1 cellular context compared by ENCODE assay signal in the genomic region with DNA sequence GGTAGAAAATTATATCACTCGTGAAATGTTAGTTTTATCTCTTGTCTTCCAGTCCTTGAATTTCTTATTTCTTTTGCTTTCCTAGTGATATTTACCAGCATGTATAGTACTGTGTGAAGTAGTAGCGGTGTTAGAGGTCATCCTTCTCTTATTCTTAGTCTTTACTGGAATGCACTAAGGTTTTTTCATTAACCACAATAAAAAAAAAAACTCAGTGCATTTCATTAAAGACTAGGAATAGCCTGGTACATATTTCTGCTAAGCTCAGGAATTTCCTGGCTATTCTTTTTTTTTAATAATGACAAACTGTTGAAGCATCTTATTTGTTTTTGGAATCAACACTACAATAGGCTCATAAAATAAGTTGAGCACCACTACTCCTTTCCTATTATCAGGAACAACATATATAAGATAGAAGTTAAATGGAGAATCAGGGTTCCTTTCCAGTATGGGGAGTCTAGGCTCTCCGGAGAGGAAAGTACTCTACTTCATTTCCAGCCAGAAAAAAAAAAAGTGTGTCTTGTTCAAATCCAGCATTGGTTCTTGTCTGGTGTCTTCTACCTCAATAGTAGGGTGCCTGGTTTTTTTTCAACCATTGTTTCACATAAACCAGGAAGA.
TF ChIP-seq lines count a peak whose summit lies in the region.

No MANE protein-coding gene starts in this region.

TF ChIP-seq in GM23338, 12 proteins besides CTCF, POLR2A, EP300 and RAD21 (continued from another document):
- TF ChIP-seq REST (IDR thresholded peaks at IDR 0.05; ENCODE audit: unreplicated experiment) = no peak
- TF ChIP-seq ZNF331 (CRISPR knock-in tag; IDR thresholded peaks at IDR 0.05; ENCODE audit: low read depth) = no peak
- TF ChIP-seq ZNF114 (CRISPR knock-in tag; IDR thresholded peaks at IDR 0.05) = no peak
